In the genomic region with DNA sequence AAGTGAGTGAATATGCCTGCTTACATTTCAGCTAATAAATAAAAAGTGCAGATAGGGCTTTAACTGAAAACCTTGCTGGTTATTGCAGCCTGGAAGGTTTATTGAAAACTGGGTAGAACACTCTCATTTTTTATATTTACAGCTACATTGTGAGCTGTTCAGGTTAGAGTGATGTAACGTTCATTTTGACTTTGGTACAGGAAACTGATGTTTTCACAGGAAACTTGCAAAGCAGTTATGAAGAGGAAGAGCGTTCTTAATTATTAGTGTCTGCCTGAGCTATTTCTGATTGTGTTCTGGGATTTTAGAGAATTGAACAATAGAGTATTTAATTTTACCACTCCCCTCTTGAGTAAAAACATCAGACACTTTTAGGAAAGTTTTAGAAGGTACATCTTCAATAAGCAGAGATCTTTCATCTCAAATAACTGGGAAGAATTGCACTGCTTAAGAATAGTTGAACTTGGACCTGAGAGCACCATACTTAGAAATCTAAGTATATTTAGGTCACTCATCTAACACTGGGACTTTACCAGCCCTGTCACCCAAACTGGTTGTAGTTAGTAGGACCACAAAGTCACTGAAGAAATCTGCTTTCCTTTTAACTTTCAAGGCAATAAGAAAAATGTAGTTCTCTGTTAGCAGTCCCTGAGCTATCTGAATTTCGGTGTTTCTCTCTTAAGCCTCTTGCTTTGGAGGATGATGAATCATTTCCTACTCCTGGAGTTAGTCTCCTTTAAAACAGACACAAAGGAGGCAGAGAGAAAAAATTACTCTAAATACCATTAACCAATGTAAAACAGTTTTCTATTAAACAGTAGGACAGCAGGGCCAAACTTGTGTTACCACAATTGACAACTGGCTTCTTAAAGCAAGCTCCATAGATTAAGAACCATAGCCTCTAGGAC, we compare ENCODE assay signal across 12 cellular contexts.
DNase-seq lines count a peak whose midpoint lies in the region; ATAC-seq and TF ChIP-seq lines count a peak whose summit lies in the region.
"Had no signal": no experiment of that assay in that cellular context is flagged by ENCODE, and none has a peak within 500 bp of the region (broad histone marks: within the 10 kb centered on the region; RNA-seq: fewer than 3 reads in every experiment).

No MANE protein-coding gene starts in this region.

- peaks cover 19% of the 10 kb centered on the region for H3K4me1 ChIP-seq in A673 (ENCODE audit: insufficient read depth, low read length, poor library complexity, severe bottlenecking)
- peaks cover 0 to 15% of the 10 kb centered on the region in 2 experiments; a peak in 1 of 4 replicates for H3K4me1 ChIP-seq in SK-N-SH (ENCODE audit: control insufficient read depth in 1 of 2, insufficient read depth in 2 of 2, low read depth in 1 of 2, low read length in 1 of 2)
- H3K4me1 ChIP-seq: BE2C had no signal

- peaks cover 0 to 14% (median 0%) of the 10 kb centered on the region in 3 donors for H3K36me3 Mint-ChIP-seq in naive thymus-derived CD8-positive, alpha-beta T cell
- H3K36me3 Mint-ChIP-seq: activated naive CD8-positive, alpha-beta T cell treated with anti-CD3 and anti-CD28 coated beads, Interleukin-2, amount 10 ng/mL, durations not matched to agents 7 days and 5 days had no signal

- no peaks in the 10 kb centered on the region for H3K79me2 ChIP-seq in SK-N-SH (ENCODE audit: insufficient read depth)

- peaks cover 0 to 16% (median 0%) of the 10 kb centered on the region in 4 donors for H3K4me1 Mint-ChIP-seq in naive thymus-derived CD8-positive, alpha-beta T cell
- H3K4me1 Mint-ChIP-seq: activated naive CD8-positive, alpha-beta T cell treated with anti-CD3 and anti-CD28 coated beads, Interleukin-2, amount 10 ng/mL, durations not matched to agents 7 days and 5 days had no signal

- no peak overlapping the region for H3K4me3 Mint-ChIP-seq in naive thymus-derived CD8-positive, alpha-beta T cell
- H3K4me3 Mint-ChIP-seq: activated naive CD8-positive, alpha-beta T cell treated with anti-CD3 and anti-CD28 coated beads, Interleukin-2, amount 10 ng/mL, durations not matched to agents 7 days and 5 days had no signal

- H3K27me3 ChIP-seq in A673 (replicated peaks; ENCODE audit: insufficient read depth, low read depth, low read length, poor library complexity) (no peaks in the 10 kb centered on the region), SK-N-SH (ENCODE audit: insufficient read depth) (no peaks in the 10 kb centered on the region)

- TF ChIP-seq CTCF in A673 (conservative IDR thresholded peaks at IDR 0.05; ENCODE audit: low read depth, low read length) (no peak), SK-N-SH (IDR thresholded peaks at IDR 0.05) (no peak), fibroblast of the aortic adventitia (IDR thresholded peaks at IDR 0.05; ENCODE audit: insufficient read depth, low read length) (no peak)

- peaks cover 0 to 6% (median 0%) of the 10 kb centered on the region in 5 donors for H3K27me3 Mint-ChIP-seq in naive thymus-derived CD8-positive, alpha-beta T cell
- H3K27me3 Mint-ChIP-seq: activated naive CD8-positive, alpha-beta T cell treated with anti-CD3 and anti-CD28 coated beads, Interleukin-2, amount 10 ng/mL, durations not matched to agents 7 days and 5 days had no signal

- TF ChIP-seq EP300 in SK-N-SH (IDR thresholded peaks at IDR 0.05; ENCODE audit: borderline replicate concordance in 1 of 2, low read depth in 1 of 2, low read length in 1 of 2), result no peak

- peak overlapping the region; percentile 57 for H3K27ac ChIP-seq in A673 (ENCODE audit: low read depth, low read length, poor library complexity, severe bottlenecking)
- peak overlapping the region in 1 of 2 experiments; percentile 73; a peak in 2 of 4 replicates for H3K27ac ChIP-seq in SK-N-SH (ENCODE audit: low read depth in 2 of 2, low read length in 1 of 2)

- intact Hi-C loops in A673 (cut with micrococcal nuclease; ENCODE audit: unreplicated experiment), result loop anchor here (5.0 kb wide), 1 partner anchor 226 kb away; no protein-coding TSS in a partner anchor

- whole genome bisulfite sequencing in SK-N-SH (ENCODE audit: low lambda C conversion rate), result 50% methylated on average over 3 of the region's 3 CpGs

- peak; percentile 92 for DNase-seq in A673 (ENCODE audit: low spot score)
- no peak for DNase-seq in SK-N-SH
- DNase-seq in fibroblast of the aortic adventitia (ENCODE audit: low read depth), result peak; percentile 62
- no peak for DNase-seq in HuH-7 (ENCODE audit: low spot score)
- DNase-seq in HUDEP-2 (lab: John Stamatoyannopoulos, UW; ENCODE audit: unreplicated experiment in 76 of 76), result no peak
- no peak for DNase-seq in LoVo (ENCODE audit: low spot score)
- no peak for DNase-seq in naive thymus-derived CD8-positive, alpha-beta T cell
- DNase-seq: activated CD4-positive, alpha-beta T cell treated with anti-CD3 and anti-CD28 coated beads, Interleukin-2, amount 50 U/mL, for 4 hours; activated naive CD8-positive, alpha-beta T cell treated with anti-CD3 and anti-CD28 coated beads, Interleukin-2, amount 10 ng/mL, durations not matched to agents 7 days and 5 days; BE2C; trophoblast cell had no signal

- H3K9me3 Mint-ChIP-seq in naive thymus-derived CD8-positive, alpha-beta T cell, result peaks cover 2 to 19% (median 12%) of the 10 kb centered on the region in 9 donors

- H3K9ac ChIP-seq in SK-N-SH, result peak overlapping the region; percentile 40; the same call in 1 of the 2 replicates

- H3K4me3 ChIP-seq in A673 (ENCODE audit: low read depth, low read length, poor library complexity, severe bottlenecking) (no peak overlapping the region), SK-N-SH (ENCODE audit: low read depth in 2 of 2, low read length in 1 of 2) (no peak overlapping the region), fibroblast of the aortic adventitia (ENCODE audit: low read depth, low read length) (no peak overlapping the region)

- peak overlapping the region; percentile 86 for H2AFZ ChIP-seq in SK-N-SH (ENCODE audit: low read depth)

- H3K9me3 ChIP-seq in A673 (ENCODE audit: low read depth, low read length, poor library complexity, severe bottlenecking) (no peaks in the 10 kb centered on the region), SK-N-SH (no peaks in the 10 kb centered on the region)
- H3K9me3 ChIP-seq: BE2C had no signal

- CTCF ChIA-PET in A673 (lab: Charles Lee) (interaction anchor here (1.6 kb wide), 1 partner anchor 226 kb away, joined by 6 read pairs; no protein-coding TSS in a partner anchor), SK-N-SH (lab: Yijun Ruan, JAX) (interaction anchor here (1.0 to 1.2 kb wide), 4 partner anchors 29 to 226 kb away, joined by 3 read pairs; no protein-coding TSS in a partner anchor)

- no peaks in the 10 kb centered on the region for H3K9me2 ChIP-seq in SK-N-SH

- H3K4me2 ChIP-seq in SK-N-SH, result peak overlapping the region; percentile 53

- no peaks in the 10 kb centered on the region for H4K20me1 ChIP-seq in SK-N-SH (ENCODE audit: insufficient read depth)

- H3F3A ChIP-seq in SK-N-SH (replicated peaks; ENCODE audit: insufficient read depth), result peaks cover 9% of the 10 kb centered on the region

- no peaks in the 10 kb centered on the region for H3K36me3 ChIP-seq in A673 (ENCODE audit: insufficient read depth, low read length, poor library complexity, severe bottlenecking)
- H3K36me3 ChIP-seq in SK-N-SH (replicated peaks in 1 of 2; ENCODE audit: control insufficient read depth in 1 of 2, insufficient read depth in 2 of 2, low read length in 1 of 2), result no peaks in the 10 kb centered on the region
- H3K36me3 ChIP-seq: BE2C had no signal

- TSS peak; percentile 51 for BruUV-seq in A673 (replicated peaks; lab: Mats Ljungman, UMichigan)

- POLR2A ChIA-PET in A673 (lab: Charles Lee; ENCODE audit: low non-redundant PET) (interaction anchor here (0.6 kb wide), 2 partner anchors 394 to 1262 kb away, joined by 3 read pairs; no protein-coding TSS in a partner anchor), SK-N-SH (lab: Yijun Ruan, JAX) (no interaction called here)
- POLR2A ChIA-PET in naive thymus-derived CD8-positive, alpha-beta T cell (lab: Charles Lee), result no interaction called here

- ATAC-seq in GM19035 (IDR thresholded peaks at IDR 0.05; ENCODE audit: unreplicated experiment), result peak; percentile 14
- ATAC-seq in naive thymus-derived CD8-positive, alpha-beta T cell, result no peak

- H3K27ac Mint-ChIP-seq in naive thymus-derived CD8-positive, alpha-beta T cell, result peak overlapping the region in 1 of 10 donors; percentile 20
- H3K27ac Mint-ChIP-seq: activated naive CD8-positive, alpha-beta T cell treated with anti-CD3 and anti-CD28 coated beads, Interleukin-2, amount 10 ng/mL, durations not matched to agents 7 days and 5 days had no signal

- no peak for TF ChIP-seq RAD21 in SK-N-SH (IDR thresholded peaks at IDR 0.05; ENCODE audit: low read length)

TF ChIP-seq in SK-N-SH, 30 proteins besides CTCF, POLR2A, EP300 and RAD21:
- TF ChIP-seq JUND (IDR thresholded peaks at IDR 0.05), result peak; percentile 58
- TF ChIP-seq RCOR1 (IDR thresholded peaks at IDR 0.05; ENCODE audit: low read length), result no peak
- peak; percentile 34; the same call in 1 of the 2 replicates for TF ChIP-seq TCF12 (IDR thresholded peaks at IDR 0.05)
- TF ChIP-seq MEF2A (IDR thresholded peaks at IDR 0.05; ENCODE audit: borderline replicate concordance, low read depth), result no peak
- no peak for TF ChIP-seq NFIC (IDR thresholded peaks at IDR 0.05; ENCODE audit: borderline replicate concordance)
- TF ChIP-seq FOSL2 (IDR thresholded peaks at IDR 0.05; ENCODE audit: borderline replicate concordance, low read depth), result peak; percentile 58; the same call in 1 of the 2 replicates

Comparison
In these comparisons a context has a peak if more than half of its experiments do, and no peak if none do; other contexts are left out.
1. DNase-seq: peak in A673 (single experiment) and fibroblast of the aortic adventitia (single experiment); none in SK-N-SH (single experiment), HuH-7 (single experiment), HUDEP-2 (0 of 76), LoVo (single experiment) and naive thymus-derived CD8-positive, alpha-beta T cell (0 of 10).